In the genomic region with DNA sequence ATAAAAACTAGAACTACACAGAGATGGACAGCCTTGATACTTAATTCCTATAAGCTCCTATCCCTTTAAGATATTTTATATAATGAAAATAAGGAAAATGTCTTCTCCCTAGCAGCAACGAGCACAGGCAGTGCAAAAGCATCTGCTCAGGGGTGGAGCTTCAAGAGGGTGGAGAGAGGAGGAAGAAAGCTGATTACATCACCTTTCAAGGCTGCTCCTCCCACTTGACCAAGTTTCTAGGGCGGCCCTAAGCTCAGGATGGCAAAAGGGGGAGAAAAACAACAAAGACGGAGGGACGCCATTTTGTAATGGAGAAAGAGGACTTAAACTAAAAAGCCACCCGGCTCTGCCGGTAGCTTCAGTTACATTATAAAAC, we compare ENCODE assay signal across 8 cellular contexts. TPM values are rescaled to one million over a fixed set of nuclear protein-coding genes. Genes with fewer than 3 reads are reported as not detected.
DNase-seq lines count a peak whose midpoint lies in the region; ATAC-seq and FAIRE-seq lines count a peak whose summit lies in the region.

No MANE protein-coding gene starts in this region.

- peaks cover 43 to 53% of the 10 kb centered on the region in 2 donors for H3K4me1 Mint-ChIP-seq in effector memory CD8-positive, alpha-beta T cell (ENCODE audit: low read depth in 2 of 2)

- H3K36me3 Mint-ChIP-seq in effector memory CD8-positive, alpha-beta T cell (ENCODE audit: insufficient read depth): peaks cover 66% of the 10 kb centered on the region

- peak overlapping the region; percentile 100 for H3K27ac Mint-ChIP-seq in effector memory CD8-positive, alpha-beta T cell

- H3K27me3 Mint-ChIP-seq in effector memory CD8-positive, alpha-beta T cell: no peaks in the 10 kb centered on the region

- peak; percentile 56 for ATAC-seq in GM19351 (IDR thresholded peaks at IDR 0.05; ENCODE audit: unreplicated experiment)
- peak; percentile 59 for ATAC-seq in effector memory CD8-positive, alpha-beta T cell (replicated peaks)

- no peaks in the 10 kb centered on the region for H3K9me3 Mint-ChIP-seq in effector memory CD8-positive, alpha-beta T cell

- H3K4me3 Mint-ChIP-seq in effector memory CD8-positive, alpha-beta T cell: peak overlapping the region; percentile 95 to 97

- no peak for FAIRE-seq in HTR-8/SVneo (lab: Jason Lieb, UNC)

- peak; percentile 99 for DNase-seq in Ammon's horn (ENCODE audit: low spot score)
- DNase-seq in HTR-8/SVneo (ENCODE audit: insufficient read length, low spot score): peak; percentile 84
- DNase-seq in NOMO-1 (lab: John Stamatoyannopoulos, UW; ENCODE audit: unreplicated experiment in 2 of 2): peak; percentile 92 to 98
- peak; percentile 62 to 80 for DNase-seq in activated CD8-positive, alpha-beta memory T cell treated with anti-CD3 and anti-CD28 coated beads for 4 hours (ENCODE audit: low read depth in 2 of 2)
- DNase-seq in effector memory CD8-positive, alpha-beta T cell: peak; percentile 86 to 88 (median 87)
- peak; percentile 92 to 98 for DNase-seq in lung microvascular endothelial cell (ENCODE audit: low read depth in 2 of 2)
- peak; percentile 58 to 80 (median 75) for DNase-seq in stimulated activated CD4-positive, alpha-beta T cell treated with anti-CD3 and anti-CD28 coated beads, TNF-alpha, amount 100 ng/mL, for 48 hours (ENCODE audit: low read depth in 3 of 3)

RNA-seq across cellular contexts. Expression of a gene that starts 2.2 kb away (rescaled TPM):
- 7.0 and 12.5 TPM in 2 replicates for total RNA-seq in lung microvascular endothelial cell

RNA-seq across cellular contexts. Expression of a gene that starts 2.8 kb away (rescaled TPM):
- 38.1 and 55.8 TPM in 2 replicates for total RNA-seq in lung microvascular endothelial cell

RNA-seq across cellular contexts. Expression of a gene that starts 11.8 kb away (rescaled TPM):
- 2.2 and 5.0 TPM in 2 replicates for total RNA-seq in lung microvascular endothelial cell

RNA-seq across cellular contexts. Expression of a gene that starts 32.1 kb away (rescaled TPM):
- 3.1 and 5.6 TPM in 2 replicates for total RNA-seq in lung microvascular endothelial cell

RNA-seq across cellular contexts. Expression of a gene that starts 43.6 kb away (rescaled TPM):
- 24.6 and 41.9 TPM in 2 replicates for total RNA-seq in lung microvascular endothelial cell

Comparison
In these comparisons a context has a peak if more than half of its experiments do, and no peak if none do; other contexts are left out.
1. Peak in every context shown above with its lines: DNase-seq and ATAC-seq.